27 cellular contexts compared by ENCODE assay signal in genomic region chr2:41344529-41344928, GRCh38.
"Had no signal": no experiment of that assay in that cellular context is flagged by ENCODE, and none has a peak within 500 bp of the region (broad histone marks: within the 10 kb centered on the region; RNA-seq: fewer than 3 reads in every experiment).

No MANE protein-coding gene starts in this region.

- DNase-seq: naive thymus-derived CD8-positive, alpha-beta T cell; nephron progenitor cell; occipital lobe; ovary; posterior cingulate gyrus; psoas muscle; right cardiac atrium; right lobe of liver; sigmoid colon; small intestine; stimulated activated CD4-positive, alpha-beta T cell treated with anti-CD3 and anti-CD28 coated beads, Interleukin-15, amount 100 ng/mL, for 24 hours; stimulated activated CD4-positive, alpha-beta T cell treated with anti-CD3 and anti-CD28 coated beads, Interleukin-2, amount 100 ng/mL, for 24 hours; stimulated activated CD4-positive, alpha-beta T cell treated with anti-CD3 and anti-CD28 coated beads, Interleukin-2, amount 100 ng/mL, for 48 hours; stimulated activated CD4-positive, alpha-beta T cell treated with anti-CD3 and anti-CD28 coated beads, Interleukin-4, amount 100 ng/mL, for 24 hours; stimulated activated naive B cell treated with anti-CD40 and anti-IgM and Interleukin-4, amounts not matched to agents 10 μg/mL and 1 μg/mL and 100 μg/mL, for 72 hours; stimulated activated naive CD4-positive, alpha-beta T cell treated with Interleukin-2 at 50 U/mL for 16 hours; substantia nigra; testis; tibial artery; transverse colon; upper lobe of right lung; uterus had no signal

- H3K27ac ChIP-seq: neural progenitor cell, ovary, parathyroid adenoma, psoas muscle, right lobe of liver, sigmoid colon, suprapubic skin, testis, tibial artery, transverse colon, upper lobe of right lung, uterus had no signal

- H3K9ac ChIP-seq: neural progenitor cell, parathyroid adenoma had no signal

- H3K4me2 ChIP-seq: neural progenitor cell had no signal

- H3K79me2 ChIP-seq: parathyroid adenoma had no signal

- ATAC-seq: naive thymus-derived CD8-positive, alpha-beta T cell; natural killer cell treated with Interleukin-12 subunit alpha and Interleukin-12 subunit beta and Interleukin-15 and Interleukin-18, amount 100 ng/mL, for 72 hours; psoas muscle; right cardiac atrium; right lobe of liver; stimulated activated effector memory CD8-positive, alpha-beta T cell treated with anti-CD3 and anti-CD28 coated beads, Interleukin-12 subunit alpha, Interleukin-12 subunit beta, amount 100 ng/mL, for 72 hours; stimulated activated naive B cell treated with anti-CD40 and anti-IgM and Interleukin-4, amounts not matched to agents 10 μg/mL and 1 μg/mL and 100 μg/mL, for 72 hours; upper lobe of right lung had no signal

- H3K9me3 ChIP-seq: ovary, psoas muscle, right lobe of liver, sigmoid colon, suprapubic skin, testis, tibial artery, transverse colon, upper lobe of right lung, uterus had no signal

- H3K27me3 ChIP-seq: neural progenitor cell, ovary, right lobe of liver, sigmoid colon, suprapubic skin, testis, tibial artery, transverse colon, upper lobe of right lung, uterus had no signal

- H3K4me1 ChIP-seq: neural progenitor cell, parathyroid adenoma, psoas muscle, right lobe of liver, sigmoid colon, suprapubic skin, testis, tibial artery, transverse colon, upper lobe of right lung, uterus had no signal

- H3K36me3 ChIP-seq: neural progenitor cell, ovary, right lobe of liver, sigmoid colon, suprapubic skin, tibial artery, transverse colon, upper lobe of right lung, uterus had no signal

- H2AFZ ChIP-seq: neural progenitor cell, parathyroid adenoma had no signal

- H3K4me3 ChIP-seq: neural progenitor cell, ovary, psoas muscle, right lobe of liver, sigmoid colon, suprapubic skin, testis, tibial artery, transverse colon, upper lobe of right lung, uterus had no signal
